8 cellular contexts compared by ENCODE assay signal in genomic region chr10:7408003-7408493, GRCh38. TPM values are rescaled to one million over a fixed set of nuclear protein-coding genes. Genes with fewer than 3 reads are reported as not detected.
DNase-seq lines count a peak whose midpoint lies in the region; ATAC-seq and TF ChIP-seq lines count a peak whose summit lies in the region.

No MANE protein-coding gene starts in this region.

- H3K27ac ChIP-seq in HL-60 (replicated peaks) (peak overlapping the region; percentile 37), cardiac muscle cell (no peak overlapping the region)

- peaks cover 16% of the 10 kb centered on the region for H3K4me1 ChIP-seq in cardiac muscle cell (ENCODE audit: low read depth)

- H3K9me3 ChIP-seq in cardiac muscle cell (ENCODE audit: low read depth) = no peaks in the 10 kb centered on the region

- TF ChIP-seq CTCF in GM12864 (IDR thresholded peaks at IDR 0.05; ENCODE audit: low read depth, low read length, missing control alignments) = no peak
- no peak for TF ChIP-seq CTCF in HL-60 (IDR thresholded peaks at IDR 0.05; ENCODE audit: insufficient read depth, low read length)
- TF ChIP-seq CTCF in cardiac muscle cell (IDR thresholded peaks at IDR 0.05; ENCODE audit: low read depth, low read length) = no peak

- no peak for ATAC-seq in HG03039 (IDR thresholded peaks at IDR 0.05; ENCODE audit: unreplicated experiment)

- DNase-seq in GM12864 (ENCODE audit: low read depth) (no peak), HL-60 (ENCODE audit: low read depth in 1 of 2, low spot score in 1 of 2) (no peak), cardiac muscle cell (ENCODE audit: low read depth in 1 of 2, low spot score in 1 of 2) (peak; percentile 43 to 62), pons (ENCODE audit: low spot score) (peak; percentile 41), EL (no peak), mesenteric fat pad (ENCODE audit: low spot score) (no peak)
- DNase-seq in activated naive CD4-positive, alpha-beta T cell (lab: John Stamatoyannopoulos, UW) = peak; percentile 19 to 58 (median 31)

- H3K4me3 ChIP-seq in GM12864 (ENCODE audit: low read depth, low read length) = peak overlapping the region; percentile 84
- H3K4me3 ChIP-seq in HL-60 (replicated peaks; ENCODE audit: insufficient read depth, low read length) = peak overlapping the region; percentile 63
- H3K4me3 ChIP-seq in cardiac muscle cell = peak overlapping the region; percentile 95

- no peaks in the 10 kb centered on the region for H3K36me3 ChIP-seq in cardiac muscle cell

- H3K27me3 ChIP-seq in HL-60 (ENCODE audit: insufficient read depth, poor library complexity, severe bottlenecking) (no peaks in the 10 kb centered on the region), cardiac muscle cell (peaks cover 44% of the 10 kb centered on the region)

RNA-seq across cellular contexts. Expression of gene SFMBT2, which starts 2.8 kb away (rescaled TPM):
- total RNA-seq in cardiac muscle cell (4.4 and 5.9 TPM in 2 replicates), mesenteric fat pad (12.0 TPM)
- polyA plus RNA-seq in cardiac muscle cell = 2.4 and 4.3 TPM in 2 replicates

Comparison
In these comparisons a context has a peak if more than half of its experiments do, and no peak if none do; other contexts are left out.
1. DNase-seq: peak in activated naive CD4-positive, alpha-beta T cell (4 of 4), cardiac muscle cell (2 of 2) and pons (single experiment); none in GM12864 (single experiment), HL-60 (0 of 2), EL (single experiment) and mesenteric fat pad (single experiment).
2. Peak in every context shown above with its lines, with median percentiles within 50 percentile points of each other: H3K4me3 ChIP-seq.